Comparison of ENCODE assay signal across 10 cellular contexts in the genomic region with DNA sequence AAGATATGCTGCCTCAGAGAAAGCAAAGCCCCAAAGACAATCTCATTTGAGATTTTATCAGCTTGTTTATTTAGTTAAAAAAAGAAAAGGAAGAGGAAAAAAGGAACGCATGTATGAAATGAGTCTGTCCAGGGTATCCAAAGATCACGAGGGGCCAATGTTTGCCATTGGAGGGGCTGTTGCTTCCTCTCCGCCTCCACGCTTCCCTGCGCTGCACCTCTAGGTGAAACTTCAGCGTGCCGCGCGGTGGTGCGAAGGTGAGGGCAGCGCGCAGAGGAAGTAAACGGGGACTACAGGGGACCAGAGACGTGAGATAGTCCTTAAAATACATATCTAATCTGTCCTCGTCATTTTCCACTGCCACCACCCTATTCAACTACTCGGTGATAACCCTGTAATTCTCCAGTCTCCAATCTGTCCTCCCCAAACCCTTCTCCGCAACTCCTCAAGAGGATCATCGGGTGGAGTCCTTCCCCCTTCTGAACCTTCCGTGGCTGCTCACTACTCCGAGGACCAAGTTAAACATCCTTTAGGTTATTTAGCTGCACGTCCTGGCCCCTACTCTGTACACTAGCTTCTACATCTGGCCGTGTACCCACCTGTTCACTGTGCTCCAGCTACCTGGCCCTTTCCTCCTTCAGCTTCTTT. TPM values are rescaled to one million over a fixed set of nuclear protein-coding genes. Genes with fewer than 3 reads are reported as not detected.
DNase-seq lines count a peak whose midpoint lies in the region; ATAC-seq and TF ChIP-seq lines count a peak whose summit lies in the region.
"Had no signal": no experiment of that assay in that cellular context is flagged by ENCODE, and none has a peak within 500 bp of the region (broad histone marks: within the 10 kb centered on the region; RNA-seq: fewer than 3 reads in every experiment).

No MANE protein-coding gene starts in this region.

- peaks cover under 1% of the 10 kb centered on the region for H3K36me3 Mint-ChIP-seq in activated naive CD4-positive, alpha-beta T cell treated with anti-CD3 and anti-CD28 coated beads, Interleukin-2, amount 50 U/mL, for 24 hours
- no peaks in the 10 kb centered on the region for H3K36me3 Mint-ChIP-seq in type B pancreatic cell

- H3K4me1 ChIP-seq in mucosa of descending colon (ENCODE audit: low read depth) = peaks cover 12% of the 10 kb centered on the region

- H3K9me3 ChIP-seq in mucosa of descending colon = no peaks in the 10 kb centered on the region

- H3K4me3 Mint-ChIP-seq in activated naive CD4-positive, alpha-beta T cell treated with anti-CD3 and anti-CD28 coated beads, Interleukin-2, amount 50 U/mL, for 24 hours = peak overlapping the region; percentile 83
- peak overlapping the region; percentile 86 for H3K4me3 Mint-ChIP-seq in type B pancreatic cell

- intact Hi-C loops in mucosa of descending colon (cut with DNase I, micrococcal nuclease) = loop anchor here in 1 of 2 donors (10.0 kb wide), 1 partner anchor 123 kb away; a partner anchor contains a TSS

- ATAC-seq in mucosa of descending colon (no peak), GM18502 (IDR thresholded peaks at IDR 0.05; ENCODE audit: poor library complexity, unreplicated experiment) (no peak), GM19023 (IDR thresholded peaks at IDR 0.05; ENCODE audit: unreplicated experiment) (no peak), HG02571 (IDR thresholded peaks at IDR 0.05; ENCODE audit: unreplicated experiment) (no peak)

- peaks cover 15% of the 10 kb centered on the region for H3K4me1 Mint-ChIP-seq in activated naive CD4-positive, alpha-beta T cell treated with anti-CD3 and anti-CD28 coated beads, Interleukin-2, amount 50 U/mL, for 24 hours
- peaks cover 14% of the 10 kb centered on the region for H3K4me1 Mint-ChIP-seq in type B pancreatic cell (ENCODE audit: unreplicated experiment)

- peaks cover 33% of the 10 kb centered on the region for H3K27me3 Mint-ChIP-seq in activated naive CD4-positive, alpha-beta T cell treated with anti-CD3 and anti-CD28 coated beads, Interleukin-2, amount 50 U/mL, for 24 hours
- peaks cover 34% of the 10 kb centered on the region for H3K27me3 Mint-ChIP-seq in type B pancreatic cell

- no peak overlapping the region for H3K4me3 ChIP-seq in mucosa of descending colon

- H3K36me3 ChIP-seq in mucosa of descending colon (ENCODE audit: low read depth) = no peaks in the 10 kb centered on the region

- TF ChIP-seq CTCF in mucosa of descending colon (IDR thresholded peaks at IDR 0.05) (no peak), type B pancreatic cell (conservative IDR thresholded peaks at IDR 0.05) (no peak)

- no peak overlapping the region for H3K27ac Mint-ChIP-seq in activated naive CD4-positive, alpha-beta T cell treated with anti-CD3 and anti-CD28 coated beads, Interleukin-2, amount 50 U/mL, for 24 hours
- H3K27ac Mint-ChIP-seq in type B pancreatic cell = peak overlapping the region; percentile 68

- no peaks in the 10 kb centered on the region for H3K9me3 Mint-ChIP-seq in activated naive CD4-positive, alpha-beta T cell treated with anti-CD3 and anti-CD28 coated beads, Interleukin-2, amount 50 U/mL, for 24 hours
- H3K9me3 Mint-ChIP-seq in type B pancreatic cell = no peaks in the 10 kb centered on the region

- peak; percentile 6 to 12 for DNase-seq in activated CD4-positive, alpha-beta T cell treated with anti-CD3 and anti-CD28 coated beads for 4 hours
- no peak for DNase-seq in activated CD4-positive, alpha-beta T cell treated with anti-CD3 and anti-CD28 coated beads for 1 hour
- DNase-seq in mucosa of descending colon = peak; percentile 45 to 62 (median 53)
- DNase-seq in type B pancreatic cell (ENCODE audit: extremely low spot score, unreplicated experiment) = no peak
- DNase-seq: left ventricle myocardium superior had no signal

RNA-seq across cellular contexts. Expression of a gene that starts 1.1 kb away (rescaled TPM):
- total RNA-seq in mucosa of descending colon (10 to 100 TPM; 11.3 to 16.8 (median 11.4) TPM), type B pancreatic cell (ENCODE audit: low replicate concordance) (9.0 and 15.0 TPM in 2 replicates)

RNA-seq across cellular contexts. Expression of a gene that starts 55.7 kb away (rescaled TPM):
- 1 to 10 TPM in 2 of 3 donors, under 1 TPM in 1; 0.38 to 1.1 (median 1.0) TPM for total RNA-seq in mucosa of descending colon
- 0.19 and 0.33 TPM in 2 replicates for total RNA-seq in type B pancreatic cell (ENCODE audit: low replicate concordance)
- total RNA-seq: NCI-H460 had no signal

Comparison
In these comparisons a context has a peak if more than half of its experiments do, and no peak if none do; other contexts are left out.
1. DNase-seq: peak in activated CD4-positive, alpha-beta T cell treated with anti-CD3 and anti-CD28 coated beads for 4 hours (2 of 2) and mucosa of descending colon (3 of 3); none in activated CD4-positive, alpha-beta T cell treated with anti-CD3 and anti-CD28 coated beads for 1 hour (single experiment) and type B pancreatic cell (single experiment).